Comparison of ENCODE assay signal across 8 cellular contexts in genomic region chr19:16386619-16387240, GRCh38.
DNase-seq lines count a peak whose midpoint lies in the region; ATAC-seq and TF ChIP-seq lines count a peak whose summit lies in the region.

No MANE protein-coding gene starts in this region.

- ATAC-seq in GM18511 (IDR thresholded peaks at IDR 0.05; ENCODE audit: unreplicated experiment): no peak
- no peak for ATAC-seq in HG03457 (IDR thresholded peaks at IDR 0.05; ENCODE audit: unreplicated experiment)

- in situ Hi-C loops in astrocyte of the cerebellum (cut with HindIII; ENCODE audit: low sequenced_read_pairs): no loop called here

- DNase-seq in D341Med (ENCODE audit: low spot score) (peak; percentile 84), HT-29 (ENCODE audit: low spot score) (peak; percentile 44), SK-N-DZ (ENCODE audit: low spot score) (peak; percentile 21), astrocyte of the cerebellum (ENCODE audit: low read depth) (peak; percentile 32), hippocampal formation (lab: John Stamatoyannopoulos, UW) (peak; percentile 16 to 37)
- DNase-seq in stimulated activated CD4-positive, alpha-beta T cell treated with anti-CD3 and anti-CD28 coated beads, Interleukin-4, amount 100 ng/mL, for 1 hour: peak; percentile 53

- H3K4me3 ChIP-seq in astrocyte of the cerebellum (ENCODE audit: low read depth, low read length): no peak overlapping the region

- TF ChIP-seq CTCF in astrocyte of the cerebellum (IDR thresholded peaks at IDR 0.05; ENCODE audit: low read depth, low read length, missing control alignments): peak; percentile 89

Comparison
In these comparisons a context has a peak if more than half of its experiments do, and no peak if none do; other contexts are left out.
1. DNase-seq: peak in every context shown above with its lines; median percentile 84 in D341Med; 53 in stimulated activated CD4-positive, alpha-beta T cell treated with anti-CD3 and anti-CD28 coated beads, Interleukin-4, amount 100 ng/mL, for 1 hour; 44 in HT-29; 32 in astrocyte of the cerebellum; 26 in hippocampal formation; 21 in SK-N-DZ.